ENCODE assay signal across 9 cellular contexts in the genomic region with DNA sequence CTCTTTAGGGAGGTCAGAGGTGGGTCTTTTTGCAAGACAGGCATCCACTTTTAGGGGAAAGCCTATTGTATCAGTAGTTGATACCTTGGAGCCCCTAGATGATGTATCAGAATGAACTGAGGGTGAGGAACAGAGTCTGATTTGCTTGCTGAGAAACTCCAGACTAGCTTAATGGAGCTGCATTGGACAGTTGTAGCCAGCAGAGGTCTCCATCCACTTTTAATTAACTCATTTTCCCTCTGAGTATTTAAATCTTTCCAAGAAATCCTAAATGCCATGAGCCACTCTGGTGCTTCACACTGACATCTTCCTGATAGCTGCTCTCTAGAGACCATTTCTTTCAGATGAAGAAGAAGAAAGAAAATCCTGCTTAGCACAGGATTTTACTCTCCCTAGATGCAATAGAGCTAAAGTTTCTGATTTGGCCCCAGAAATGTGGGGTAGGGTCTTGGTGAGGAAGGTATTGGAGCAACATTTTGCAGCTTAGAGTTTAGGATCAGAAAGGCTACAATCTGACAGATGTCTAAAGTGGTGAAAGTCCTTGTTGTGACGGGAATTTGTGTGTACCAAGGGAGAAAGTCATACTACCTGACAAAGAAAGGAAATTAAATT. TPM values are rescaled to one million over a fixed set of nuclear protein-coding genes. Genes with fewer than 3 reads are reported as not detected.
DNase-seq lines count a peak whose midpoint lies in the region; ATAC-seq and TF ChIP-seq lines count a peak whose summit lies in the region.
"Had no signal": no experiment of that assay in that cellular context is flagged by ENCODE, and none has a peak within 500 bp of the region (broad histone marks: within the 10 kb centered on the region; RNA-seq: fewer than 3 reads in every experiment).

No MANE protein-coding gene starts in this region.

- peak; percentile 49 for DNase-seq in ELR (ENCODE audit: low read depth)
- peak; percentile 41 for DNase-seq in LHCN-M2 (ENCODE audit: low read depth)
- DNase-seq in astrocyte of the cerebellum (ENCODE audit: low read depth): peak; percentile 36
- peak; percentile 42 for DNase-seq in kidney tubule cell (ENCODE audit: low spot score)
- no peak for DNase-seq in activated naive CD4-positive, alpha-beta T cell treated with anti-CD3 and anti-CD28 coated beads, Interleukin-2, amount 10 ng/mL, durations not matched to agents 7 days and 5 days
- DNase-seq in activated T-cell treated with anti-CD3 and anti-CD28 coated beads, Interleukin-2, amount 50 U/mL, for 48 hours: no peak

- H3K36me3 Mint-ChIP-seq in activated naive CD4-positive, alpha-beta T cell treated with anti-CD3 and anti-CD28 coated beads, Interleukin-2, amount 10 ng/mL, durations not matched to agents 7 days and 5 days: peaks cover 19% of the 10 kb centered on the region

- in situ Hi-C loops in astrocyte of the cerebellum (cut with HindIII; ENCODE audit: low sequenced_read_pairs): no loop called here

- no peak overlapping the region for H3K4me3 Mint-ChIP-seq in activated naive CD4-positive, alpha-beta T cell treated with anti-CD3 and anti-CD28 coated beads, Interleukin-2, amount 10 ng/mL, durations not matched to agents 7 days and 5 days
- H3K4me3 Mint-ChIP-seq: T-helper 1 cell treated with Interleukin-12 subunit alpha and Interleukin-12 subunit beta and Interleukin-4 antibody, amounts not matched to agents 30 μg/mL and 1 μg/mL, for 36 hours had no signal

- H3K27ac Mint-ChIP-seq in activated naive CD4-positive, alpha-beta T cell treated with anti-CD3 and anti-CD28 coated beads, Interleukin-2, amount 10 ng/mL, durations not matched to agents 7 days and 5 days: no peak overlapping the region
- H3K27ac Mint-ChIP-seq: T-helper 1 cell treated with Interleukin-12 subunit alpha and Interleukin-12 subunit beta and Interleukin-4 antibody, amounts not matched to agents 30 μg/mL and 1 μg/mL, for 36 hours had no signal

- no peaks in the 10 kb centered on the region for H3K4me1 Mint-ChIP-seq in activated naive CD4-positive, alpha-beta T cell treated with anti-CD3 and anti-CD28 coated beads, Interleukin-2, amount 10 ng/mL, durations not matched to agents 7 days and 5 days

- CTCF ChIA-PET in activated naive CD4-positive, alpha-beta T cell treated with anti-CD3 and anti-CD28 coated beads, Interleukin-2, amount 10 ng/mL, durations not matched to agents 7 days and 5 days (lab: Charles Lee): interaction anchor here (0.7 to 2.0 kb wide), 17 partner anchors 9 to 407 kb away, joined by 3 to 7 read pairs (median 3); a partner anchor contains a TSS

- peak; percentile 81 for TF ChIP-seq CTCF in astrocyte of the cerebellum (IDR thresholded peaks at IDR 0.05; ENCODE audit: low read depth, low read length, missing control alignments)

- no peaks in the 10 kb centered on the region for H3K9me3 Mint-ChIP-seq in activated naive CD4-positive, alpha-beta T cell treated with anti-CD3 and anti-CD28 coated beads, Interleukin-2, amount 10 ng/mL, durations not matched to agents 7 days and 5 days
- H3K9me3 Mint-ChIP-seq: T-helper 1 cell treated with Interleukin-12 subunit alpha and Interleukin-12 subunit beta and Interleukin-4 antibody, amounts not matched to agents 30 μg/mL and 1 μg/mL, for 36 hours had no signal

- ATAC-seq in GM18868 (IDR thresholded peaks at IDR 0.05; ENCODE audit: unreplicated experiment) (no peak), HG03342 (IDR thresholded peaks at IDR 0.05; ENCODE audit: unreplicated experiment) (no peak)

- no peaks in the 10 kb centered on the region for H3K27me3 Mint-ChIP-seq in activated naive CD4-positive, alpha-beta T cell treated with anti-CD3 and anti-CD28 coated beads, Interleukin-2, amount 10 ng/mL, durations not matched to agents 7 days and 5 days

- no peak overlapping the region for H3K4me3 ChIP-seq in astrocyte of the cerebellum (ENCODE audit: low read depth, low read length)

RNA-seq across cellular contexts. Expression of a gene that starts 38.0 kb away (rescaled TPM):
- 71.4 and 82.3 TPM in 2 replicates for total RNA-seq in LHCN-M2 (2014; rRNA removed)
- 39.6 TPM for polyA plus RNA-seq in LHCN-M2 (2012)

Comparison
In these comparisons a context has a peak if more than half of its experiments do, and no peak if none do; other contexts are left out.
1. DNase-seq: peak in ELR (single experiment), LHCN-M2 (single experiment), astrocyte of the cerebellum (single experiment) and kidney tubule cell (single experiment); none in activated naive CD4-positive, alpha-beta T cell treated with anti-CD3 and anti-CD28 coated beads, Interleukin-2, amount 10 ng/mL, durations not matched to agents 7 days and 5 days (single experiment) and activated T-cell treated with anti-CD3 and anti-CD28 coated beads, Interleukin-2, amount 50 U/mL, for 48 hours (0 of 2).